In the genomic region with DNA sequence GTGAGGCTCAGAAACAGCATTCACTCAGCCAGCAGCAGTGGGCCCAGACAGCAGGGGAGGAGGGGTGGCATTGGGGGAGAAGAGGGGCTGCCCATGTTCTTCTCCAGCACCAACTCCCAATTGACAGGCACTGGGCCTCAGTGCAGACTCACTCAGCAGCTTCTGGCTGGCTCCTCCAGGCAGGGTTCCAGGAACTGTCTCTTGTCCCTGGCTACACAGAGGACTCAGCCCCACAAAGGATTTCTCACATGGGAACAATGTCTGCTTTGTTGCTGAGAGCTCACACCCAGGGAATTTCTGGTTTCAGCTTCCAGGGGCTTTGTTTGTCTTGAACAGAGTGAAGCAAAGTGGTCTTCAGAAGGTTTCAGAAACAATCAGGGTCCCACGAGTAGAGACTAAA, we compare ENCODE assay signal across 16 cellular contexts.
DNase-seq lines count a peak whose midpoint lies in the region; ATAC-seq, FAIRE-seq and TF ChIP-seq lines count a peak whose summit lies in the region.
"Had no signal": no experiment of that assay in that cellular context is flagged by ENCODE, and none has a peak within 500 bp of the region (broad histone marks: within the 10 kb centered on the region; RNA-seq: fewer than 3 reads in every experiment).

No MANE protein-coding gene starts in this region.

- FAIRE-seq in HepG2 (lab: Jason Lieb, UNC): no peak
- FAIRE-seq: D721Med had no signal

- no peaks in the 10 kb centered on the region for H3K9me3 ChIP-seq in HepG2 (ENCODE audit: low read length)
- H3K9me3 ChIP-seq: BE2C, Caco-2 had no signal

- intact Hi-C loops in HepG2 (cut with micrococcal nuclease; ENCODE audit: unreplicated experiment): no loop called here

- no CpG with 5 or more reads among the region's 1 CpG for WGBS in HepG2 (ENCODE audit: low lambda C conversion rate)

- TF ChIP-seq EP300 in HepG2 (IDR thresholded peaks at IDR 0.05; ENCODE audit: low read depth in 2 of 2, low read length in 2 of 2) (no peak), HepG2 (CRISPR knock-in tag; IDR thresholded peaks at IDR 0.05; ENCODE audit: borderline replicate concordance) (no peak)

- CTCF ChIA-PET in HepG2 (lab: Yijun Ruan, JAX; ENCODE audit: low intra/inter-chr PET ratio, low total read pairs): no interaction called here

- peak overlapping the region; percentile 36 for H3K4me2 ChIP-seq in HepG2 (ENCODE audit: low read depth, low read length)

- no peaks in the 10 kb centered on the region for H4K20me1 ChIP-seq in HepG2 (ENCODE audit: insufficient read depth, low read length)

- in situ Hi-C loops in HepG2 (cut with HindIII; ENCODE audit: extremely low pct_ligation_motif_present, low pct_unique_long_range_greater_than_20kb): no loop called here

- H3K4me1 ChIP-seq in HepG2 (ENCODE audit: insufficient read depth, low read length): peaks cover 27% of the 10 kb centered on the region
- H3K4me1 ChIP-seq: BE2C, Caco-2 had no signal

- BruUV-seq in HepG2 (replicated peaks; lab: Mats Ljungman, UMichigan): no TSS peak

- H2AFZ ChIP-seq in HepG2 (ENCODE audit: low read length): no peak overlapping the region

- POLR2A ChIA-PET in HepG2 (lab: Yijun Ruan, JAX): no interaction called here

- no peak overlapping the region for H3K4me3 ChIP-seq in HepG2 (replicated peaks in 1 of 3; ENCODE audit: insufficient read depth in 1 of 3, low read depth in 2 of 3, low read length in 3 of 3)

- no peaks in the 10 kb centered on the region for H3K79me2 ChIP-seq in HepG2 (ENCODE audit: insufficient read depth, low read length)

- TF ChIP-seq POLR2A in HepG2 (IDR thresholded peaks at IDR 0.05; ENCODE audit: insufficient read depth in 1 of 2, low read depth in 2 of 2, low read length in 2 of 2): no peak

- H3K27ac ChIP-seq in HepG2 (ENCODE audit: extremely low read length, insufficient read depth, low read length): no peak overlapping the region

- no peak overlapping the region for H3K9ac ChIP-seq in HepG2 (ENCODE audit: insufficient read depth, low read depth, low read length)

- H3K36me3 ChIP-seq in HepG2 (replicated peaks in 1 of 2; ENCODE audit: control insufficient read depth in 1 of 2, insufficient read depth in 2 of 2, low read length in 2 of 2): no peaks in the 10 kb centered on the region
- H3K36me3 ChIP-seq: BE2C had no signal

- no peak for TF ChIP-seq CTCF in HepG2 (CRISPR knock-in tag; IDR thresholded peaks at IDR 0.05)

- peak; percentile 88 for ATAC-seq in HepG2
- ATAC-seq in GM19467 (IDR thresholded peaks at IDR 0.05; ENCODE audit: unreplicated experiment): no peak

- H3K27me3 ChIP-seq in HepG2 (ENCODE audit: control insufficient read depth in 1 of 2, insufficient read depth in 2 of 2, low read length in 2 of 2): no peaks in the 10 kb centered on the region
- H3K27me3 ChIP-seq: BE2C had no signal

- DNase-seq in cerebellar cortex (ENCODE audit: low spot score) (peak; percentile 0), HepG2 (ENCODE audit: low spot score) (peak; percentile 4), putamen (ENCODE audit: low spot score) (peak; percentile 88), H4 (ENCODE audit: low spot score) (no peak), HT-29 (ENCODE audit: low spot score) (no peak)
- no peak for DNase-seq in stimulated activated CD4-positive, alpha-beta T cell treated with anti-CD3 and anti-CD28 coated beads, Interleukin-15, amount 100 ng/mL, for 24 hours
- DNase-seq: BE2C; C1 segment of cervical spinal cord; Caco-2; CD4-positive, CD25-positive, alpha-beta regulatory T cell; CD8-positive, alpha-beta memory T cell; GDM1; GOT3; H9 had no signal

- no peak for TF ChIP-seq RAD21 in HepG2 (CRISPR knock-in tag; IDR thresholded peaks at IDR 0.05)

TF ChIP-seq in HepG2, 621 proteins besides CTCF, POLR2A, EP300 and RAD21:
- TF ChIP-seq SOX13 (IDR thresholded peaks at IDR 0.05) (no peak), SOX13 (CRISPR knock-in tag; conservative IDR thresholded peaks at IDR 0.05 in 1 of 2, IDR thresholded peaks at IDR 0.05 in 1 of 2) (0 out of 4 replicates have a peak, but pooled peaks of 1 of the 2 experiments have one; percentile 27), ZBTB1 (CRISPR knock-in tag; IDR thresholded peaks at IDR 0.05; ENCODE audit: borderline replicate concordance) (no peak)

Comparison
In these comparisons a context has a peak if more than half of its experiments do, and no peak if none do; other contexts are left out.
1. DNase-seq: peak in cerebellar cortex (single experiment), HepG2 (single experiment) and putamen (single experiment); none in H4 (single experiment), HT-29 (single experiment) and stimulated activated CD4-positive, alpha-beta T cell treated with anti-CD3 and anti-CD28 coated beads, Interleukin-15, amount 100 ng/mL, for 24 hours (single experiment).